ENCODE assay signal across 24 cellular contexts in genomic region chr7:37476428-37476827, GRCh38.
"Had no signal": no experiment of that assay in that cellular context is flagged by ENCODE, and none has a peak within 500 bp of the region (broad histone marks: within the 10 kb centered on the region; RNA-seq: fewer than 3 reads in every experiment).

No MANE protein-coding gene starts in this region.

- H3K27ac ChIP-seq: coronary artery, esophagus squamous epithelium, left lung, neutrophil, pancreas, right lobe of liver, suprapubic skin, transverse colon, upper lobe of right lung, uterus had no signal

- H3K4me1 ChIP-seq: pancreas, right lobe of liver, transverse colon, upper lobe of right lung, uterus had no signal

- H3K4me3 Mint-ChIP-seq: naive thymus-derived CD4-positive, alpha-beta T cell; stimulated activated memory B cell treated with anti-CD40 and anti-IgM and Interleukin-4, amounts not matched to agents 10 μg/mL and 1 μg/mL and 100 μg/mL, for 72 hours had no signal

- H3K4me3 ChIP-seq: coronary artery, esophagus squamous epithelium, left lung, pancreas, right lobe of liver, smooth muscle cell, suprapubic skin, transverse colon, upper lobe of right lung, uterus had no signal

- H3K27me3 Mint-ChIP-seq: progenitor cell of endocrine pancreas had no signal

- H3K36me3 ChIP-seq: esophagus squamous epithelium, left lung, neutrophil, pancreas, right lobe of liver, suprapubic skin, transverse colon, upper lobe of right lung, uterus had no signal

- H3K4me1 Mint-ChIP-seq: stimulated activated memory B cell treated with anti-CD40 and anti-IgM and Interleukin-4, amounts not matched to agents 10 μg/mL and 1 μg/mL and 100 μg/mL, for 72 hours had no signal

- H3K27me3 ChIP-seq: esophagus squamous epithelium, left lung, neutrophil, pancreas, right lobe of liver, suprapubic skin, transverse colon, upper lobe of right lung, uterus had no signal

- H3K27ac Mint-ChIP-seq: naive thymus-derived CD4-positive, alpha-beta T cell; progenitor cell of endocrine pancreas; stimulated activated memory B cell treated with anti-CD40 and anti-IgM and Interleukin-4, amounts not matched to agents 10 μg/mL and 1 μg/mL and 100 μg/mL, for 72 hours had no signal

- H3K9me3 ChIP-seq: esophagus squamous epithelium, left lung, neutrophil, pancreas, right lobe of liver, suprapubic skin, transverse colon, upper lobe of right lung, uterus had no signal

- H3K36me3 Mint-ChIP-seq: stimulated activated memory B cell treated with anti-CD40 and anti-IgM and Interleukin-4, amounts not matched to agents 10 μg/mL and 1 μg/mL and 100 μg/mL, for 72 hours had no signal

- ATAC-seq: left cardiac atrium; left lung; naive thymus-derived CD4-positive, alpha-beta T cell; pancreas; stimulated activated memory B cell treated with anti-CD40 and anti-IgM and Interleukin-4, amounts not matched to agents 10 μg/mL and 1 μg/mL and 100 μg/mL, for 72 hours; stimulated activated naive CD8-positive, alpha-beta T cell treated with anti-CD3 and anti-CD28 coated beads, Interleukin-15, Interleukin-2, amounts not matched to agents 100 U/mL and 50 U/mL, for 24 hours; upper lobe of right lung had no signal

- DNase-seq: dermis blood vessel endothelial cell; effector memory CD4-positive, alpha-beta T cell; esophagus squamous epithelium; foreskin melanocyte; kidney; left cardiac atrium; left lung; mesendoderm; midbrain; naive thymus-derived CD4-positive, alpha-beta T cell; pancreas; right lobe of liver; stimulated activated CD4-positive, alpha-beta T cell treated with anti-CD3 and anti-CD28 coated beads, Interleukin-2, amount 100 ng/mL, for 24 hours; stimulated activated CD4-positive, alpha-beta T cell treated with anti-CD3 and anti-CD28 coated beads, Interleukin-4, amount 100 ng/mL, for 24 hours; stimulated activated naive CD8-positive, alpha-beta T cell treated with anti-CD3 and anti-CD28 coated beads, Interleukin-15, Interleukin-2, amounts not matched to agents 100 U/mL and 50 U/mL, for 24 hours; transverse colon; upper lobe of right lung; uterus had no signal
